ENCODE assay signal across 14 cellular contexts in the genomic region with DNA sequence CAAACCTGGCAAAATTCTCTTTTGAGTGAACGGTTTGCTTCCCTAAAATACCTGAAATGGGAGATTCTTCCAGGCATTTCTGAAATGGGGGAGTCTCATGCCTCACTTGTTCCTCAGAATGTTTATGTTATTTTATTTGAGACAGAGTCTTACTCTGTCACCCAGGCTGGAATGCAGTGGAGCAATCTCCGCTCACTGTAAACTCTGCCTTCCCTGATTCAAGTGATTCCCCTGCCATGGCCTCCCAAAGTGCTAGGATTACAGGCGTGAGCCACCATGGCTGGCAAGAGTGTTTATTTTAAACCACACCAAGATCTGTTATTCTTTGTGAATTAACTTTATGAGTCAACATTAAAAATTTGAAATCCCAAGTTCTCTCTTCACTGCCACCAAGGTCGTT. TPM values are rescaled to one million over a fixed set of nuclear protein-coding genes. Genes with fewer than 3 reads are reported as not detected.
DNase-seq lines count a peak whose midpoint lies in the region; ATAC-seq and FAIRE-seq lines count a peak whose summit lies in the region.
"Had no signal": no experiment of that assay in that cellular context is flagged by ENCODE, and none has a peak within 500 bp of the region (broad histone marks: within the 10 kb centered on the region; RNA-seq: fewer than 3 reads in every experiment).

No MANE protein-coding gene starts in this region.

- no peak overlapping the region for H4K12ac ChIP-seq in trophoblast cell (ENCODE audit: low read depth, low read length)

- H3K23ac ChIP-seq in trophoblast cell (ENCODE audit: low read length): no peak overlapping the region

- H3K9me3 ChIP-seq in trophoblast cell (ENCODE audit: insufficient read depth, low read depth, low read length): no peaks in the 10 kb centered on the region
- H3K9me3 ChIP-seq: gastroesophageal sphincter had no signal

- no CpG with 5 or more reads among the region's 4 CpGs for WGBS in trophoblast cell (ENCODE audit: extremely low coverage, insufficient coverage, insufficient read length)

- no peak overlapping the region for H3K9ac ChIP-seq in trophoblast cell (ENCODE audit: low read length)

- H3K79me2 ChIP-seq in trophoblast cell (ENCODE audit: control insufficient read depth, insufficient read depth, low read length, poor library complexity): no peaks in the 10 kb centered on the region

- H3K14ac ChIP-seq in trophoblast cell (ENCODE audit: low read length): no peak overlapping the region

- ATAC-seq in HG03571 (IDR thresholded peaks at IDR 0.05; ENCODE audit: unreplicated experiment) (no peak), HG03469 (IDR thresholded peaks at IDR 0.05; ENCODE audit: unreplicated experiment) (no peak)
- ATAC-seq: gastroesophageal sphincter had no signal

- H2BK12ac ChIP-seq in trophoblast cell (ENCODE audit: low read length): no peak overlapping the region

- H2AFZ ChIP-seq in trophoblast cell (ENCODE audit: insufficient read depth, low read length, poor library complexity): no peak overlapping the region

- no peak overlapping the region for H3K18ac ChIP-seq in trophoblast cell (ENCODE audit: low read length)

- no peak overlapping the region for H4K91ac ChIP-seq in trophoblast cell (ENCODE audit: low read depth, low read length)

- no peak overlapping the region for H3K4ac ChIP-seq in trophoblast cell (ENCODE audit: low read depth, low read length)

- no peaks in the 10 kb centered on the region for H3K27me3 ChIP-seq in trophoblast cell (ENCODE audit: insufficient read depth, low read length)
- H3K27me3 ChIP-seq: gastroesophageal sphincter had no signal

- H3K4me2 ChIP-seq in trophoblast cell (ENCODE audit: low read length): no peak overlapping the region

- no peak overlapping the region for H4K8ac ChIP-seq in trophoblast cell (ENCODE audit: low read depth, low read length)

- peak; percentile 76 for FAIRE-seq in RCC 7860 (lab: Jason Lieb, UNC)

- H3K27ac ChIP-seq in trophoblast cell (ENCODE audit: low read depth, low read length): no peak overlapping the region
- H3K27ac ChIP-seq: coronary artery, gastroesophageal sphincter, WERI-Rb-1 had no signal

- no peaks in the 10 kb centered on the region for H3K36me3 ChIP-seq in trophoblast cell (ENCODE audit: control insufficient read depth in 1 of 2, insufficient read depth in 2 of 2, low read length in 2 of 2)
- H3K36me3 ChIP-seq: gastroesophageal sphincter, WERI-Rb-1 had no signal

- H2AK5ac ChIP-seq in trophoblast cell (ENCODE audit: low read length): no peak overlapping the region

- DNase-seq in ELR (ENCODE audit: low read depth): peak; percentile 78
- DNase-seq in RCC 7860 (ENCODE audit: low spot score): peak; percentile 77
- DNase-seq in fibroblast of gingiva (ENCODE audit: low read depth): peak; percentile 84
- DNase-seq in trophoblast cell: peak; percentile 52 to 62
- DNase-seq in NCI-H1417 treated with DMSO at 0.1 percent for 48 hours (lab: John Stamatoyannopoulos, UW): no peak
- DNase-seq in activated T-cell treated with anti-CD3 and anti-CD28 coated beads, Interleukin-2, amount 50 U/mL, for 48 hours: no peak
- DNase-seq: activated naive CD4-positive, alpha-beta T cell treated with anti-CD3 and anti-CD28 coated beads, Interleukin-2, amount 10 ng/mL, durations not matched to agents 7 days and 5 days; CD4-positive, CD25-positive, alpha-beta regulatory T cell; NK-92 treated with Interleukin-12 subunit alpha and Interleukin-12 subunit beta, amount 100 ng/mL, for 24 hours; WERI-Rb-1 had no signal

- no peak overlapping the region for H2BK5ac ChIP-seq in trophoblast cell (ENCODE audit: low read depth, low read length, poor library complexity)

- peaks cover 6 to 10% of the 10 kb centered on the region in 2 experiments for H3K4me1 ChIP-seq in trophoblast cell (ENCODE audit: control insufficient read depth in 1 of 2, insufficient read depth in 2 of 2, low read length in 2 of 2)

- H3K4me3 ChIP-seq in trophoblast cell (ENCODE audit: low read depth, low read length): no peak overlapping the region
- H3K4me3 ChIP-seq: coronary artery, gastroesophageal sphincter had no signal

- no peak overlapping the region for H2BK120ac ChIP-seq in trophoblast cell (ENCODE audit: insufficient read depth, low read length, poor library complexity)

- H3K79me1 ChIP-seq in trophoblast cell (ENCODE audit: low read length): peaks cover 9% of the 10 kb centered on the region

RNA-seq across cellular contexts. Expression of a gene that starts 6.4 kb away (rescaled TPM):
- polyA plus RNA-seq in trophoblast cell (2013): 83.4 and 89.8 TPM in 2 replicates

Comparison
In these comparisons a context has a peak if more than half of its experiments do, and no peak if none do; other contexts are left out.
1. DNase-seq: peak in ELR (single experiment), RCC 7860 (single experiment), fibroblast of gingiva (single experiment) and trophoblast cell (2 of 2); none in NCI-H1417 treated with DMSO at 0.1 percent for 48 hours (single experiment) and activated T-cell treated with anti-CD3 and anti-CD28 coated beads, Interleukin-2, amount 50 U/mL, for 48 hours (0 of 2).